16 cellular contexts compared by ENCODE assay signal in genomic region chr11:126518996-126519351, GRCh38.
DNase-seq lines count a peak whose midpoint lies in the region; ATAC-seq and TF ChIP-seq lines count a peak whose summit lies in the region.
"Had no signal": no experiment of that assay in that cellular context is flagged by ENCODE, and none has a peak within 500 bp of the region (broad histone marks: within the 10 kb centered on the region; RNA-seq: fewer than 3 reads in every experiment).

No MANE protein-coding gene starts in this region.

- no peaks in the 10 kb centered on the region for H3F3A ChIP-seq in SK-N-SH (replicated peaks; ENCODE audit: insufficient read depth)

- H4K20me1 ChIP-seq in SK-N-SH (ENCODE audit: insufficient read depth) = no peaks in the 10 kb centered on the region
- H4K20me1 ChIP-seq: BLaER1 had no signal

- 77% methylated on average over 6 of the region's 6 CpGs for WGBS in SK-N-SH (ENCODE audit: low lambda C conversion rate)

- no peak overlapping the region for H3K4me3 Mint-ChIP-seq in nephron
- H3K4me3 Mint-ChIP-seq: GM23338, IgD-negative memory B cell had no signal

- H3K9me3 Mint-ChIP-seq in nephron = no peaks in the 10 kb centered on the region
- H3K9me3 Mint-ChIP-seq: GM23338, IgD-negative memory B cell had no signal

- no peak overlapping the region for H2AFZ ChIP-seq in SK-N-SH (ENCODE audit: low read depth)
- H2AFZ ChIP-seq: GM23338 had no signal

- H3K36me3 Mint-ChIP-seq in nephron (ENCODE audit: low read depth) = no peaks in the 10 kb centered on the region
- H3K36me3 Mint-ChIP-seq: IgD-negative memory B cell had no signal

- intact Hi-C loops in upper lobe of right lung (cut with DNase I) = no loop called here

- H3K9me3 ChIP-seq in SK-N-SH (no peaks in the 10 kb centered on the region), upper lobe of right lung (no peaks in the 10 kb centered on the region)
- H3K9me3 ChIP-seq: BLaER1, HAP-1 had no signal

- DNase-seq in NCI-H1694 treated with DMSO at 0.1 percent for 48 hours (lab: John Stamatoyannopoulos, UW) (peak; percentile 4), NCI-H1694 (lab: John Stamatoyannopoulos, UW) (no peak), SK-N-SH (peak; percentile 59), upper lobe of right lung (peak; percentile 41), T-helper 9 cell (no peak)
- DNase-seq in activated T-cell treated with anti-CD3 and anti-CD28 coated beads, Interleukin-2, amount 50 U/mL, for 1 hour = no peak
- DNase-seq in activated CD4-positive, alpha-beta T cell treated with anti-CD3 and anti-CD28 coated beads, Interleukin-2, amount 50 U/mL, for 4 hours = no peak
- DNase-seq: Calu3, DMS 273 treated with DMSO at 0.1 percent for 48 hours had no signal

- POLR2A ChIA-PET in SK-N-SH (lab: Yijun Ruan, JAX) = interaction anchor here (1.1 kb wide), 1 partner anchor 26 kb away, joined by 6 read pairs; no protein-coding TSS in a partner anchor

- H3K79me2 ChIP-seq in SK-N-SH (ENCODE audit: insufficient read depth) = no peaks in the 10 kb centered on the region

- no peaks in the 10 kb centered on the region for H3K27me3 ChIP-seq in SK-N-SH (ENCODE audit: insufficient read depth)
- no peaks in the 10 kb centered on the region for H3K27me3 ChIP-seq in upper lobe of right lung
- H3K27me3 ChIP-seq: BLaER1 had no signal

- peaks cover 11% of the 10 kb centered on the region for H3K27me3 Mint-ChIP-seq in nephron (ENCODE audit: low read depth)

- H3K4me3 ChIP-seq in SK-N-SH (ENCODE audit: low read depth in 2 of 2, low read length in 1 of 2) = no peak overlapping the region
- no peak overlapping the region for H3K4me3 ChIP-seq in upper lobe of right lung
- H3K4me3 ChIP-seq: BLaER1, GM12878, GM23338, HAP-1 had no signal

- H3K27ac ChIP-seq in SK-N-SH (ENCODE audit: low read depth in 2 of 2, low read length in 1 of 2) (peak overlapping the region in 1 of 2 experiments; percentile 96; a peak in 2 of 4 replicates), upper lobe of right lung (no peak overlapping the region)
- H3K27ac ChIP-seq: 22Rv1, BLaER1 had no signal

- no peak overlapping the region for H3K4me2 ChIP-seq in SK-N-SH
- H3K4me2 ChIP-seq: BLaER1, GM23338 had no signal

- H3K4me1 ChIP-seq in SK-N-SH (ENCODE audit: control insufficient read depth in 1 of 2, insufficient read depth in 2 of 2, low read depth in 1 of 2, low read length in 1 of 2) = peaks cover 0 to 65% of the 10 kb centered on the region in 2 experiments; a peak in 2 of 4 replicates
- no peaks in the 10 kb centered on the region for H3K4me1 ChIP-seq in upper lobe of right lung
- H3K4me1 ChIP-seq: HAP-1 had no signal

- no peak for TF ChIP-seq RAD21 in SK-N-SH (IDR thresholded peaks at IDR 0.05; ENCODE audit: low read length)

- no peaks in the 10 kb centered on the region for H3K9me2 ChIP-seq in SK-N-SH

- H3K9ac ChIP-seq in SK-N-SH = no peak overlapping the region
- H3K9ac ChIP-seq: BLaER1 had no signal

- no peak for TF ChIP-seq EP300 in SK-N-SH (IDR thresholded peaks at IDR 0.05; ENCODE audit: borderline replicate concordance in 1 of 2, low read depth in 1 of 2, low read length in 1 of 2)

- peak overlapping the region in 2 of 3 experiments; percentile 29 to 58 for H3K27ac Mint-ChIP-seq in nephron
- H3K27ac Mint-ChIP-seq: GM23338, IgD-negative memory B cell had no signal

- H3K36me3 ChIP-seq in SK-N-SH (replicated peaks in 1 of 2; ENCODE audit: control insufficient read depth in 1 of 2, insufficient read depth in 2 of 2, low read length in 1 of 2) (no peaks in the 10 kb centered on the region), upper lobe of right lung (no peaks in the 10 kb centered on the region)
- H3K36me3 ChIP-seq: BLaER1, HAP-1 had no signal

- CTCF ChIA-PET in SK-N-SH (lab: Yijun Ruan, JAX) = interaction anchor here (0.6 to 3.7 kb wide), 10 partner anchors 8 to 209 kb away, joined by 3 to 22 read pairs (median 4); no protein-coding TSS in a partner anchor

- H3K4me1 Mint-ChIP-seq in nephron = peaks cover 58% of the 10 kb centered on the region
- H3K4me1 Mint-ChIP-seq: IgD-negative memory B cell had no signal

- no peak for TF ChIP-seq CTCF in SK-N-SH (IDR thresholded peaks at IDR 0.05)
- TF ChIP-seq CTCF in nephron (IDR thresholded peaks at IDR 0.05; ENCODE audit: unreplicated experiment in 3 of 3) = no peak
- no peak for TF ChIP-seq CTCF in upper lobe of right lung (IDR thresholded peaks at IDR 0.05)

- ATAC-seq in upper lobe of right lung = no peak
- ATAC-seq: GM12878 had no signal

TF ChIP-seq in SK-N-SH, 30 proteins besides CTCF, POLR2A, EP300 and RAD21:
- no peak for TF ChIP-seq SMC3 (IDR thresholded peaks at IDR 0.05; ENCODE audit: low read depth, low read length)
- TF ChIP-seq MXI1 (IDR thresholded peaks at IDR 0.05; ENCODE audit: low read depth, low read length) = no peak
- TF ChIP-seq TAF1 (IDR thresholded peaks at IDR 0.05; ENCODE audit: borderline replicate concordance, low read depth, low read length) = no peak
- TF ChIP-seq RCOR1 (IDR thresholded peaks at IDR 0.05; ENCODE audit: low read length) = no peak
- TF ChIP-seq IRF3 (IDR thresholded peaks at IDR 0.05; ENCODE audit: low read depth, low read length) = no peak
- TF ChIP-seq CHD2 (IDR thresholded peaks at IDR 0.05; ENCODE audit: low read length, partially characterized antibody) = no peak
- TF ChIP-seq FOXM1 (IDR thresholded peaks at IDR 0.05; ENCODE audit: low read depth) = no peak
- no peak for TF ChIP-seq ELF1 (IDR thresholded peaks at IDR 0.05)
- TF ChIP-seq, protein P1, sequence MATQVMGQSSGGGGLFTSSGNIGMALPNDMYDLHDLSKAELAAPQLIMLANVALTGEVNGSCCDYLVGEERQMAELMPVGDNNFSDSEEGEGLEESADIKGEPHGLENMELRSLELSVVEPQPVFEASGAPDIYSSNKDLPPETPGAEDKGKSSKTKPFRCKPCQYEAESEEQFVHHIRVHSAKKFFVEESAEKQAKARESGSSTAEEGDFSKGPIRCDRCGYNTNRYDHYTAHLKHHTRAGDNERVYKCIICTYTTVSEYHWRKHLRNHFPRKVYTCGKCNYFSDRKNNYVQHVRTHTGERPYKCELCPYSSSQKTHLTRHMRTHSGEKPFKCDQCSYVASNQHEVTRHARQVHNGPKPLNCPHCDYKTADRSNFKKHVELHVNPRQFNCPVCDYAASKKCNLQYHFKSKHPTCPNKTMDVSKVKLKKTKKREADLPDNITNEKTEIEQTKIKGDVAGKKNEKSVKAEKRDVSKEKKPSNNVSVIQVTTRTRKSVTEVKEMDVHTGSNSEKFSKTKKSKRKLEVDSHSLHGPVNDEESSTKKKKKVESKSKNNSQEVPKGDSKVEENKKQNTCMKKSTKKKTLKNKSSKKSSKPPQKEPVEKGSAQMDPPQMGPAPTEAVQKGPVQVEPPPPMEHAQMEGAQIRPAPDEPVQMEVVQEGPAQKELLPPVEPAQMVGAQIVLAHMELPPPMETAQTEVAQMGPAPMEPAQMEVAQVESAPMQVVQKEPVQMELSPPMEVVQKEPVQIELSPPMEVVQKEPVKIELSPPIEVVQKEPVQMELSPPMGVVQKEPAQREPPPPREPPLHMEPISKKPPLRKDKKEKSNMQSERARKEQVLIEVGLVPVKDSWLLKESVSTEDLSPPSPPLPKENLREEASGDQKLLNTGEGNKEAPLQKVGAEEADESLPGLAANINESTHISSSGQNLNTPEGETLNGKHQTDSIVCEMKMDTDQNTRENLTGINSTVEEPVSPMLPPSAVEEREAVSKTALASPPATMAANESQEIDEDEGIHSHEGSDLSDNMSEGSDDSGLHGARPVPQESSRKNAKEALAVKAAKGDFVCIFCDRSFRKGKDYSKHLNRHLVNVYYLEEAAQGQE (IDR thresholded peaks at IDR 0.05; ENCODE audit: low read depth, low read length) = no peak
- no peak for TF ChIP-seq RFX5 (IDR thresholded peaks at IDR 0.05; ENCODE audit: low read length)

Comparison
In these comparisons a context has a peak if more than half of its experiments do, and no peak if none do; other contexts are left out.
1. DNase-seq: peak in NCI-H1694 treated with DMSO at 0.1 percent for 48 hours (single experiment), SK-N-SH (single experiment) and upper lobe of right lung (single experiment); none in NCI-H1694 (single experiment), T-helper 9 cell (single experiment), activated T-cell treated with anti-CD3 and anti-CD28 coated beads, Interleukin-2, amount 50 U/mL, for 1 hour (single experiment) and activated CD4-positive, alpha-beta T cell treated with anti-CD3 and anti-CD28 coated beads, Interleukin-2, amount 50 U/mL, for 4 hours (0 of 2).